ENCODE assay signal across 19 cellular contexts in the genomic region with DNA sequence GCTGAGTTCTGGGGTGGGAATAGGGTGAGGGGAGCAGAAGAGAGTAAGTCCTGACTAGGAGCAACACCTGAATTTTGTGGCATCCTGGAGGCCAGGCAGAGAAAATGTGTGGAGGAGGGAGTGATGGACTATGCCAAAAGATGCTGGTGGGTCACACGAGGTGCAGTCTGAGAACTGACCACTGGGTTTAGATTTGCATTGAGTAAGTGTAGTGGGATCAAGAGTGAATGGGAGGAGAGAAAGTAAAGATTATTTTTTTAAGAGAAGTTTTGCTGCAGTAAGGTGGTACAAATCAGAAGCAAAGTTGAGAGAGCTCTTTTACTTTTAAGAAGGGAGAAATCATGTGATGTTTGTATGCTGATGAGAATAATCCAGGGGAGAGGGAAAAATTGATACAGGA.
DNase-seq lines count a peak whose midpoint lies in the region; ATAC-seq, FAIRE-seq and TF ChIP-seq lines count a peak whose summit lies in the region.
"Had no signal": no experiment of that assay in that cellular context is flagged by ENCODE, and none has a peak within 500 bp of the region (broad histone marks: within the 10 kb centered on the region; RNA-seq: fewer than 3 reads in every experiment).

No MANE protein-coding gene starts in this region.

- in situ Hi-C loops in K562 (cut with MboI): no loop called here

- 20% methylated on average over 1 of the region's 1 CpG for WGBS in K562 (ENCODE audit: insufficient coverage, low coverage, missing lambda C conversion rate)

- H3K27me3 Mint-ChIP-seq in activated CD4-positive, alpha-beta T cell treated with anti-CD3 and anti-CD28 coated beads, Interleukin-2, amount 10 ng/mL, durations not matched to agents 24 days and 14 days: peaks cover 10% of the 10 kb centered on the region
- H3K27me3 Mint-ChIP-seq in type B pancreatic cell: no peaks in the 10 kb centered on the region

- ATAC-seq in K562 (peak; percentile 49; the same call in 2 of the 3 replicates), left lobe of liver (no peak)
- ATAC-seq: A549; CD8-positive, alpha-beta T cell had no signal

- H3K27ac ChIP-seq in HEK293 (ENCODE audit: extremely low read depth, low read depth, low read length) (no peak overlapping the region), K562 (ENCODE audit: extremely low read depth, low read depth, low read length) (no peak overlapping the region)
- H3K27ac ChIP-seq: 22Rv1; A549; BLaER1 treated with 17β-estradiol and CSF1 and Interleukin-3, amounts not matched to agents 10 nM and 100 nM had no signal

- H3K4me1 Mint-ChIP-seq in activated CD4-positive, alpha-beta T cell treated with anti-CD3 and anti-CD28 coated beads, Interleukin-2, amount 10 ng/mL, durations not matched to agents 24 days and 14 days: peaks cover 4% of the 10 kb centered on the region
- peaks cover 10% of the 10 kb centered on the region for H3K4me1 Mint-ChIP-seq in type B pancreatic cell (ENCODE audit: unreplicated experiment)

- no peak for TF ChIP-seq EP300 in K562 (IDR thresholded peaks at IDR 0.05; ENCODE audit: low read length)

- H3K36me3 Mint-ChIP-seq in activated CD4-positive, alpha-beta T cell treated with anti-CD3 and anti-CD28 coated beads, Interleukin-2, amount 10 ng/mL, durations not matched to agents 24 days and 14 days (ENCODE audit: low read depth): no peaks in the 10 kb centered on the region
- no peaks in the 10 kb centered on the region for H3K36me3 Mint-ChIP-seq in type B pancreatic cell
- H3K36me3 Mint-ChIP-seq: CD8-positive, alpha-beta T cell had no signal

- DNase-seq in activated CD4-positive, alpha-beta T cell treated with anti-CD3 and anti-CD28 coated beads, Interleukin-2, amount 10 ng/mL, durations not matched to agents 24 days and 14 days: peak; percentile 29
- no peak for DNase-seq in activated CD4-positive, alpha-beta T cell treated with anti-CD3 and anti-CD28 coated beads for 4 hours
- DNase-seq in K562 (ENCODE audit: extremely low read depth in 1 of 4, low spot score in 3 of 4): no peak
- no peak for DNase-seq in type B pancreatic cell (ENCODE audit: extremely low spot score, unreplicated experiment)
- DNase-seq in left lobe of liver (ENCODE audit: low spot score): no peak
- DNase-seq in foreskin melanocyte: no peak
- DNase-seq in HUDEP-2 (lab: John Stamatoyannopoulos, UW; ENCODE audit: unreplicated experiment in 76 of 76): no peak
- DNase-seq: AML-193; Calu3; CD8-positive, alpha-beta T cell; DMS79 treated with DMSO at 0.1 percent for 48 hours; GF-D8; HCEC 1CT; Kasumi-1; KG1 had no signal

- TF ChIP-seq POLR2A in K562 (conservative IDR thresholded peaks at IDR 0.05): no peak

- H3K36me3 ChIP-seq in HEK293 (ENCODE audit: control insufficient read depth in 2 of 2, insufficient read depth in 1 of 2, low read length in 2 of 2): no peaks in the 10 kb centered on the region
- no peaks in the 10 kb centered on the region for H3K36me3 ChIP-seq in K562 (ENCODE audit: control insufficient read depth, insufficient read depth, low read length)
- H3K36me3 ChIP-seq: BLaER1 treated with 17β-estradiol and CSF1 and Interleukin-3, amounts not matched to agents 10 nM and 100 nM had no signal

- H3K9me3 Mint-ChIP-seq in activated CD4-positive, alpha-beta T cell treated with anti-CD3 and anti-CD28 coated beads, Interleukin-2, amount 10 ng/mL, durations not matched to agents 24 days and 14 days: no peaks in the 10 kb centered on the region
- H3K9me3 Mint-ChIP-seq in type B pancreatic cell: no peaks in the 10 kb centered on the region
- H3K9me3 Mint-ChIP-seq: CD8-positive, alpha-beta T cell had no signal

- H3K27ac Mint-ChIP-seq in activated CD4-positive, alpha-beta T cell treated with anti-CD3 and anti-CD28 coated beads, Interleukin-2, amount 10 ng/mL, durations not matched to agents 24 days and 14 days: no peak overlapping the region
- no peak overlapping the region for H3K27ac Mint-ChIP-seq in type B pancreatic cell
- H3K27ac Mint-ChIP-seq: CD8-positive, alpha-beta T cell had no signal

- H3K79me2 ChIP-seq in K562 (ENCODE audit: control insufficient read depth, insufficient read depth, low read length): no peaks in the 10 kb centered on the region

- no peaks in the 10 kb centered on the region for H3K9me1 ChIP-seq in K562 (ENCODE audit: control insufficient read depth, insufficient read depth, low read length)

- CTCF ChIA-PET in HEK293 (lab: Yijun Ruan, JAX): interaction anchor here (1.1 kb wide), 1 partner anchor 473 kb away, joined by 3 read pairs; no protein-coding TSS in a partner anchor
- CTCF ChIA-PET in K562 (lab: Yijun Ruan, JAX; ENCODE audit: low intra/inter-chr PET ratio): no interaction called here

- no peak for FAIRE-seq in K562 (lab: Jason Lieb, UNC)
- FAIRE-seq: A549 had no signal

- H3K4me1 ChIP-seq in HEK293 (ENCODE audit: control insufficient read depth, insufficient read depth, low read length): no peaks in the 10 kb centered on the region
- H3K4me1 ChIP-seq in K562 (replicated peaks in 1 of 2; ENCODE audit: control insufficient read depth in 2 of 2, insufficient read depth in 2 of 2, low read length in 2 of 2): no peaks in the 10 kb centered on the region
- H3K4me1 ChIP-seq: A549; BLaER1 treated with 17β-estradiol and CSF1 and Interleukin-3, amounts not matched to agents 10 nM and 100 nM had no signal

- H3K4me2 ChIP-seq in K562 (ENCODE audit: insufficient read depth, low read length): no peak overlapping the region
- H3K4me2 ChIP-seq: A549; BLaER1 treated with 17β-estradiol and CSF1 and Interleukin-3, amounts not matched to agents 10 nM and 100 nM had no signal

- H3K9ac ChIP-seq in K562 (ENCODE audit: insufficient read depth in 1 of 2, low read depth in 2 of 2, low read length in 2 of 2): no peak overlapping the region
- H3K9ac ChIP-seq: BLaER1 treated with 17β-estradiol and CSF1 and Interleukin-3, amounts not matched to agents 10 nM and 100 nM had no signal

- no peak overlapping the region for H2AFZ ChIP-seq in K562 (ENCODE audit: low read depth, low read length)

- H3K9me3 ChIP-seq in HEK293 (ENCODE audit: control insufficient read depth, insufficient read depth, low read depth, low read length) (no peaks in the 10 kb centered on the region), K562 (replicated peaks; ENCODE audit: control insufficient read depth, insufficient read depth, low read depth, low read length) (no peaks in the 10 kb centered on the region)
- H3K9me3 ChIP-seq: A549 had no signal

- no peak for TF ChIP-seq RAD21 in K562 (CRISPR knock-in tag; conservative IDR thresholded peaks at IDR 0.05 in 1 of 2, IDR thresholded peaks at IDR 0.05 in 1 of 2)

- H3K27me3 ChIP-seq in K562 (ENCODE audit: control insufficient read depth in 2 of 2, insufficient read depth in 2 of 2, low read length in 2 of 2): no peaks in the 10 kb centered on the region
- H3K27me3 ChIP-seq: BLaER1 treated with 17β-estradiol and CSF1 and Interleukin-3, amounts not matched to agents 10 nM and 100 nM had no signal

- BruUV-seq in K562 (replicated peaks; lab: Mats Ljungman, UMichigan): no TSS peak

- POLR2A ChIA-PET in HEK293 (lab: Yijun Ruan, JAX) (no interaction called here), K562 (lab: Yijun Ruan, JAX) (no interaction called here)

- TF ChIP-seq CTCF in HEK293 (tag by site-specific recombination; IDR thresholded peaks at IDR 0.05) (no peak), K562 (IDR thresholded peaks at IDR 0.05 in 2 of 3, conservative IDR thresholded peaks at IDR 0.05 in 1 of 3; ENCODE audit: insufficient read depth in 2 of 3, low read depth in 1 of 3, low read length in 3 of 3) (no peak), type B pancreatic cell (conservative IDR thresholded peaks at IDR 0.05) (peak; percentile 39)

- intact Hi-C loops in activated CD4-positive, alpha-beta T cell treated with anti-CD3 and anti-CD28 coated beads, Interleukin-2, amount 10 ng/mL, durations not matched to agents 24 days and 14 days (cut with micrococcal nuclease): no loop called here
- intact Hi-C loops in K562 (cut with micrococcal nuclease): no loop called here

- no peak overlapping the region for H3K4me3 Mint-ChIP-seq in activated CD4-positive, alpha-beta T cell treated with anti-CD3 and anti-CD28 coated beads, Interleukin-2, amount 10 ng/mL, durations not matched to agents 24 days and 14 days
- no peak overlapping the region for H3K4me3 Mint-ChIP-seq in type B pancreatic cell
- H3K4me3 Mint-ChIP-seq: CD8-positive, alpha-beta T cell had no signal

- H3K4me3 ChIP-seq in HEK293 (ENCODE audit: low read depth, low read length) (no peak overlapping the region), K562 (no peak overlapping the region)
- H3K4me3 ChIP-seq: A549; BLaER1 treated with 17β-estradiol and CSF1 and Interleukin-3, amounts not matched to agents 10 nM and 100 nM had no signal

- H4K20me1 ChIP-seq in K562 (replicated peaks; ENCODE audit: control insufficient read depth, insufficient read depth, low read length): no peaks in the 10 kb centered on the region
- H4K20me1 ChIP-seq: BLaER1 treated with 17β-estradiol and CSF1 and Interleukin-3, amounts not matched to agents 10 nM and 100 nM had no signal

TF ChIP-seq in HEK293, 187 proteins besides CTCF, POLR2A, EP300 and RAD21:
- TF ChIP-seq KLF9 (tag by site-specific recombination; IDR thresholded peaks at IDR 0.05; ENCODE audit: low read depth) (no peak), PRDM1 (tag by site-specific recombination; IDR thresholded peaks at IDR 0.05) (peak; percentile 57; the same call in 1 of the 2 replicates)

TF ChIP-seq in K562, 482 proteins besides CTCF, POLR2A, EP300 and RAD21 (continues in another document):
- TF ChIP-seq GTF2A2 (tag; IDR thresholded peaks at IDR 0.05) (no peak), ZNF274 (IDR thresholded peaks at IDR 0.05; ENCODE audit: borderline replicate concordance, low read depth, low read length) (no peak), ZNF347 (CRISPR knock-in tag; IDR thresholded peaks at IDR 0.05; ENCODE audit: low read depth) (no peak), ATF1 (CRISPR knock-in tag; IDR thresholded peaks at IDR 0.05) (no peak), ATF1 (tag; IDR thresholded peaks at IDR 0.05) (no peak), TBL1XR1 (IDR thresholded peaks at IDR 0.05; ENCODE audit: low read length in 2 of 2) (no peak), KLF13 (tag; IDR thresholded peaks at IDR 0.05; ENCODE audit: borderline replicate concordance, low read depth) (no peak)
